In the genomic region with DNA sequence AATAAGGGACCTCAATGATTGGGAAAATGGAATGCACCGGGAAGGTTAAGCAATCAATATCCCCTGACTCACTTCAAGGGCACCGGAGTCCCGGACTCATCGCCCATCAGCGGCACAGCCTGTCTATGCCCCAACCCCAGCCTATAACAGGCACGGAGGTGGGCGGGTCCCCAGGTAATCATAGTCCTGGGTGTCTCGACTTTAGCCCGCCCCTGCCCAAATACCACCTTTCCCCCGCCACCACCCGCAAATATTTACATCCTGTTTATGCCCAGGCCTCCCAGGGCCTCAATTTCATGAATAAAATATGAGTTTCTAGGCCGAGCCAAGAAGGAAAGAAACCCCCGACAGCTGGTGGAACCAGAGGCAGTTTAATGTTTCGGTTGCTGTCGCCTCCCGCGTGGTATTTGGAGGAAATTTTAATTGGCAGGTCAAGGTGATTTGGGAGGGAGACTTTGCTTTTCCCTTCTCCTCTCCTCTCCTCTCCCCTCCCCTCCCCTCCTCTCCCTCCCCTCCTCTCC, we compare ENCODE assay signal across 7 cellular contexts. TPM values are rescaled to one million over a fixed set of nuclear protein-coding genes. Genes with fewer than 3 reads are reported as not detected.
DNase-seq lines count a peak whose midpoint lies in the region; ATAC-seq, FAIRE-seq and TF ChIP-seq lines count a peak whose summit lies in the region.

No MANE protein-coding gene starts in this region.

- H3K4me3 Mint-ChIP-seq in activated T-helper 17 cell treated with anti-CD3 and anti-CD28 coated beads, Interleukin-2, amount 50 U/mL, for 72 hours: peak overlapping the region; percentile 55
- peak overlapping the region; percentile 81 to 88 (median 88) for H3K4me3 Mint-ChIP-seq in nephron

- peak; percentile 33 for FAIRE-seq in GM12892 (lab: Jason Lieb, UNC)

- H3K27ac Mint-ChIP-seq in activated T-helper 17 cell treated with anti-CD3 and anti-CD28 coated beads, Interleukin-2, amount 50 U/mL, for 72 hours: no peak overlapping the region
- H3K27ac Mint-ChIP-seq in nephron: peak overlapping the region; percentile 84 to 95 (median 90)

- peak overlapping the region; percentile 73 for H3K4me2 ChIP-seq in OCI-LY7 (ENCODE audit: low read length)

- H2AFZ ChIP-seq in OCI-LY7 (ENCODE audit: low read length): peak overlapping the region; percentile 67

- no peaks in the 10 kb centered on the region for H3K36me3 Mint-ChIP-seq in activated T-helper 17 cell treated with anti-CD3 and anti-CD28 coated beads, Interleukin-2, amount 50 U/mL, for 72 hours (ENCODE audit: low read depth)
- H3K36me3 Mint-ChIP-seq in nephron (ENCODE audit: low read depth): no peaks in the 10 kb centered on the region

- no peak for DNase-seq in GM12892 (ENCODE audit: insufficient read length)
- DNase-seq in HT1080 (ENCODE audit: low read depth): peak; percentile 60
- peak; percentile 83 for DNase-seq in OCI-LY7 (ENCODE audit: low spot score)
- DNase-seq in fibroblast of the aortic adventitia (ENCODE audit: low read depth): peak; percentile 80
- DNase-seq in thoracic aorta (ENCODE audit: low spot score): no peak

- no peaks in the 10 kb centered on the region for H4K20me1 ChIP-seq in OCI-LY7 (ENCODE audit: insufficient read depth, low read length)

- H3K4me1 Mint-ChIP-seq in activated T-helper 17 cell treated with anti-CD3 and anti-CD28 coated beads, Interleukin-2, amount 50 U/mL, for 72 hours: peaks cover 5% of the 10 kb centered on the region
- peaks cover 13% of the 10 kb centered on the region for H3K4me1 Mint-ChIP-seq in nephron

- H3K27me3 ChIP-seq in thoracic aorta (replicated peaks; ENCODE audit: insufficient read depth): no peaks in the 10 kb centered on the region

- H3K9me3 ChIP-seq in OCI-LY7 (ENCODE audit: low read length): no peaks in the 10 kb centered on the region
- H3K9me3 ChIP-seq in thoracic aorta: no peaks in the 10 kb centered on the region

- no peaks in the 10 kb centered on the region for H3K9me3 Mint-ChIP-seq in activated T-helper 17 cell treated with anti-CD3 and anti-CD28 coated beads, Interleukin-2, amount 50 U/mL, for 72 hours
- no peaks in the 10 kb centered on the region for H3K9me3 Mint-ChIP-seq in nephron

- TF ChIP-seq POLR2A in GM12892 (IDR thresholded peaks at IDR 0.05; ENCODE audit: low read depth, low read length): peak; percentile 33; the same call in 1 of the 2 replicates

- no peaks in the 10 kb centered on the region for H3K36me3 ChIP-seq in OCI-LY7 (ENCODE audit: insufficient read depth, low read length)
- H3K36me3 ChIP-seq in thoracic aorta: no peaks in the 10 kb centered on the region

- CTCF ChIA-PET in OCI-LY7 (lab: Charles Lee; ENCODE audit: unreplicated experiment): no interaction called here

- no peak overlapping the region for H3K27ac ChIP-seq in OCI-LY7 (ENCODE audit: low read depth, low read length, poor library complexity, severe bottlenecking)
- no peak overlapping the region for H3K27ac ChIP-seq in thoracic aorta

- no TSS peak for BruUV-seq in OCI-LY7 (replicated peaks; lab: Mats Ljungman, UMichigan)

- intact Hi-C loops in OCI-LY7 (cut with micrococcal nuclease; ENCODE audit: unreplicated experiment): loop anchor here (1.0 kb wide), 1 partner anchor 19 kb away; a partner anchor contains a TSS

- no peaks in the 10 kb centered on the region for H3K9me2 ChIP-seq in OCI-LY7 (ENCODE audit: insufficient read depth, low read length)

- no peaks in the 10 kb centered on the region for H3K79me2 ChIP-seq in OCI-LY7 (ENCODE audit: insufficient read depth, low read depth, low read length)

- peak overlapping the region; percentile 65 for H3K4me3 ChIP-seq in OCI-LY7 (ENCODE audit: low read depth, low read length, poor library complexity, severe bottlenecking)
- peak overlapping the region; percentile 62 for H3K4me3 ChIP-seq in fibroblast of the aortic adventitia (ENCODE audit: low read depth, low read length)
- peak overlapping the region; percentile 78 for H3K4me3 ChIP-seq in thoracic aorta

- ATAC-seq in activated T-helper 17 cell treated with anti-CD3 and anti-CD28 coated beads, Interleukin-2, amount 50 U/mL, for 72 hours (replicated peaks): peak; percentile 73
- no peak for ATAC-seq in thoracic aorta (ENCODE audit: insufficient number of reproducible peaks, low FRiP score, low read depth)

- POLR2A ChIA-PET in OCI-LY7 (lab: Charles Lee): interaction anchor here (0.7 to 4.4 kb wide), 2 partner anchors 10 to 318 kb away, joined by 4 to 15 read pairs; no protein-coding TSS in a partner anchor

- peaks cover 65% of the 10 kb centered on the region for H3K4me1 ChIP-seq in OCI-LY7 (ENCODE audit: insufficient read depth, low read length, poor library complexity, severe bottlenecking)
- peaks cover 4 to 16% of the 10 kb centered on the region in 2 donors for H3K4me1 ChIP-seq in thoracic aorta (ENCODE audit: control insufficient read depth in 1 of 2, low read depth in 2 of 2)

- no peaks in the 10 kb centered on the region for H3K27me3 Mint-ChIP-seq in activated T-helper 17 cell treated with anti-CD3 and anti-CD28 coated beads, Interleukin-2, amount 50 U/mL, for 72 hours
- H3K27me3 Mint-ChIP-seq in nephron (ENCODE audit: low read depth): no peaks in the 10 kb centered on the region

- TF ChIP-seq CTCF in OCI-LY7 (conservative IDR thresholded peaks at IDR 0.05; ENCODE audit: low read length) (no peak), fibroblast of the aortic adventitia (IDR thresholded peaks at IDR 0.05; ENCODE audit: insufficient read depth, low read length) (no peak), nephron (IDR thresholded peaks at IDR 0.05; ENCODE audit: unreplicated experiment in 3 of 3) (no peak), thoracic aorta (IDR thresholded peaks at IDR 0.05) (no peak)

RNA-seq across cellular contexts. Expression of a gene that starts 15.6 kb away (rescaled TPM):
- 64.7 TPM for polyA plus RNA-seq in GM12892 (2012; ENCODE audit: missing spikeins)
- total RNA-seq in HT1080 (2014; rRNA removed; shearing (Covaris generic)): 103 and 114 TPM in 2 replicates
- 55.0 and 72.2 TPM in 2 replicates for polyA plus RNA-seq in HT1080 (2015; cell fraction: cytosol; rRNA removed)
- polyA plus RNA-seq in HT1080 (2015; cell fraction: nucleus; rRNA removed): 32.8 and 35.4 TPM in 2 replicates
- 71.3 and 77.4 TPM in 2 replicates for total RNA-seq in OCI-LY7 (2014; rRNA removed; shearing (Covaris generic))
- total RNA-seq in OCI-LY7 (2022) (77.8 and 79.2 TPM in 2 replicates), fibroblast of the aortic adventitia (ENCODE audit: low replicate concordance) (2.5 and 39.0 TPM in 2 replicates), thoracic aorta (10 to 100 TPM in 1 of 2 donors, 1 to 10 TPM in 1; 9.5 to 15.2 TPM)
- 100 to 1,000 TPM in 1 of 2 donors, 10 to 100 TPM in 1; 62.2 to 100 TPM for total RNA-seq in activated T-helper 17 cell treated with anti-CD3 and anti-CD28 coated beads, Interleukin-2, amount 50 U/mL, for 72 hours

RNA-seq across cellular contexts. Expression of a gene that starts 19.4 kb away (rescaled TPM):
- polyA plus RNA-seq in GM12892 (2012; ENCODE audit: missing spikeins): 21.0 TPM
- 29.3 and 31.5 TPM in 2 replicates for total RNA-seq in HT1080 (2014; rRNA removed; shearing (Covaris generic))
- polyA plus RNA-seq in HT1080 (2015; cell fraction: cytosol; rRNA removed): 13.8 and 15.2 TPM in 2 replicates
- 17.8 and 19.5 TPM in 2 replicates for polyA plus RNA-seq in HT1080 (2015; cell fraction: nucleus; rRNA removed)
- total RNA-seq in OCI-LY7 (2014; rRNA removed; shearing (Covaris generic)): 3.6 and 4.2 TPM in 2 replicates
- total RNA-seq in OCI-LY7 (2022) (6.3 and 7.2 TPM in 2 replicates), fibroblast of the aortic adventitia (ENCODE audit: low replicate concordance) (31.9 and 89.9 TPM in 2 replicates), thoracic aorta (10 to 100 TPM; 50.7 to 52.9 TPM)
- 1 to 10 TPM in 1 of 2 donors, under 1 TPM in 1; 0.93 to 1.6 TPM for total RNA-seq in activated T-helper 17 cell treated with anti-CD3 and anti-CD28 coated beads, Interleukin-2, amount 50 U/mL, for 72 hours

Comparison
In these comparisons a context has a peak if more than half of its experiments do, and no peak if none do; other contexts are left out.
1. DNase-seq: peak in HT1080 (single experiment), OCI-LY7 (single experiment) and fibroblast of the aortic adventitia (single experiment); none in GM12892 (single experiment) and thoracic aorta (single experiment).
2. Peak in every context shown above with its lines, with median percentiles within 50 percentile points of each other: H3K4me3 ChIP-seq.